ENCODE assay signal across 9 cellular contexts in genomic region chr12:65685514-65685913, GRCh38.
DNase-seq lines count a peak whose midpoint lies in the region; FAIRE-seq and TF ChIP-seq lines count a peak whose summit lies in the region.
"Had no signal": no experiment of that assay in that cellular context is flagged by ENCODE, and none has a peak within 500 bp of the region (broad histone marks: within the 10 kb centered on the region; RNA-seq: fewer than 3 reads in every experiment).

No MANE protein-coding gene starts in this region.

- H3K27ac ChIP-seq in adrenal gland: no peak overlapping the region
- H3K27ac ChIP-seq in keratinocyte (ENCODE audit: control insufficient read depth, insufficient read depth, low read length): no peak overlapping the region
- H3K27ac ChIP-seq: gastrocnemius medialis had no signal

- H3K36me3 Mint-ChIP-seq in HFFc6 (ENCODE audit: low read depth): peaks cover 10% of the 10 kb centered on the region

- H3K4me3 ChIP-seq in BJ (ENCODE audit: low read depth, low read length) (no peak overlapping the region), adrenal gland (no peak overlapping the region), keratinocyte (ENCODE audit: control insufficient read depth in 2 of 3, extremely low read depth in 1 of 3, insufficient read depth in 2 of 3, low read depth in 1 of 3, low read length in 3 of 3) (no peak overlapping the region)
- H3K4me3 ChIP-seq: gastrocnemius medialis had no signal

- H3K9me3 ChIP-seq in adrenal gland (replicated peaks in 1 of 3): no peaks in the 10 kb centered on the region
- H3K9me3 ChIP-seq in keratinocyte (ENCODE audit: control insufficient read depth, low read depth, low read length): no peaks in the 10 kb centered on the region
- H3K9me3 ChIP-seq: gastrocnemius medialis had no signal

- dilution Hi-C loops in keratinocyte (cut with MboI; ENCODE audit: extremely low pct_ligation_motif_present, low sequenced_read_pairs): no loop called here

- POLR2A ChIA-PET in BJ (lab: Charles Lee): no interaction called here

- H3K4me3 Mint-ChIP-seq in HFFc6: no peak overlapping the region

- H3K27me3 ChIP-seq in BJ (ENCODE audit: control insufficient read depth, insufficient read depth, low read length): no peaks in the 10 kb centered on the region
- no peaks in the 10 kb centered on the region for H3K27me3 ChIP-seq in adrenal gland
- H3K27me3 ChIP-seq in keratinocyte (ENCODE audit: control insufficient read depth, extremely low read depth, insufficient read depth, low read length): no peaks in the 10 kb centered on the region
- H3K27me3 ChIP-seq: gastrocnemius medialis had no signal

- TF ChIP-seq CTCF in BJ (IDR thresholded peaks at IDR 0.05; ENCODE audit: insufficient read depth, low read depth, low read length) (peak; percentile 65), HFFc6 (IDR thresholded peaks at IDR 0.05) (peak; percentile 87), adrenal gland (IDR thresholded peaks at IDR 0.05) (peak in 5 of 6 experiments; percentile 25 to 45 (median 34)), keratinocyte (optimal IDR thresholded peaks at IDR 0.05 in 1 of 3, IDR thresholded peaks at IDR 0.05 in 1 of 3, conservative IDR thresholded peaks at IDR 0.05 in 1 of 3; ENCODE audit: extremely low read depth in 1 of 3, insufficient read depth in 2 of 3, low read length in 3 of 3) (peak; percentile 36 to 61 (median 37))

- H3K27ac Mint-ChIP-seq in HFFc6: peak overlapping the region; percentile 20; the same call in 1 of the 2 replicates

- peak; percentile 86 for FAIRE-seq in keratinocyte (lab: Jason Lieb, UNC)

- DNase-seq in BJ (ENCODE audit: low read depth) (no peak), HFFc6 (peak; percentile 41), adrenal gland (no peak), keratinocyte (ENCODE audit: low read depth, low spot score) (no peak), HK-2 (ENCODE audit: unreplicated experiment) (no peak), NCI-H226 (no peak), Ammon's horn (ENCODE audit: low spot score) (no peak), posterior cingulate gyrus (no peak)
- DNase-seq: gastrocnemius medialis had no signal

- H3K27me3 Mint-ChIP-seq in HFFc6 (ENCODE audit: insufficient read depth): no peaks in the 10 kb centered on the region

- H4K20me1 ChIP-seq in keratinocyte (ENCODE audit: control insufficient read depth, extremely low read depth, insufficient read depth, low read length): no peaks in the 10 kb centered on the region

- intact Hi-C loops in adrenal gland (cut with DNase I): no loop called here
- intact Hi-C loops in posterior cingulate gyrus (cut with DNase I): loop anchor here (10.0 kb wide), 1 partner anchor 81 kb away; no protein-coding TSS in a partner anchor

- no peak overlapping the region for H2AFZ ChIP-seq in keratinocyte (ENCODE audit: control insufficient read depth, low read length)

- 65 to 68% (median 68%) methylated on average over 4 of the region's 4 CpGs for WGBS in adrenal gland, 4 donors

- no peaks in the 10 kb centered on the region for H3K79me2 ChIP-seq in keratinocyte (ENCODE audit: control insufficient read depth, insufficient read depth, low read length)

- TF ChIP-seq POLR2A in adrenal gland (IDR thresholded peaks at IDR 0.05): no peak

- H3K4me2 ChIP-seq in keratinocyte (ENCODE audit: control insufficient read depth, extremely low read depth, insufficient read depth, low read depth, low read length): no peak overlapping the region

- H3K4me1 ChIP-seq in adrenal gland (replicated peaks in 1 of 2): no peaks in the 10 kb centered on the region
- no peaks in the 10 kb centered on the region for H3K4me1 ChIP-seq in keratinocyte (ENCODE audit: control insufficient read depth, extremely low read depth, insufficient read depth, low read length)
- H3K4me1 ChIP-seq: gastrocnemius medialis had no signal

- no peaks in the 10 kb centered on the region for H3K9me3 Mint-ChIP-seq in HFFc6

- no peaks in the 10 kb centered on the region for H3K9me1 ChIP-seq in keratinocyte (ENCODE audit: control insufficient read depth, extremely low read depth, insufficient read depth, low read length)

- H3K9ac ChIP-seq in keratinocyte (ENCODE audit: control insufficient read depth, extremely low read depth, insufficient read depth, low read length): no peak overlapping the region

- H3K4me1 Mint-ChIP-seq in HFFc6 (ENCODE audit: low read depth): peaks cover 40% of the 10 kb centered on the region

- CTCF ChIA-PET in BJ (lab: Yijun Ruan, JAX): interaction anchor here (0.6 to 1.2 kb wide), 5 partner anchors 8 to 125 kb away, joined by 3 to 5 read pairs (median 3); no protein-coding TSS in a partner anchor

- no peaks in the 10 kb centered on the region for H3K36me3 ChIP-seq in BJ (ENCODE audit: control insufficient read depth, insufficient read depth, low read length)
- H3K36me3 ChIP-seq in adrenal gland (replicated peaks in 1 of 2): no peaks in the 10 kb centered on the region
- no peaks in the 10 kb centered on the region for H3K36me3 ChIP-seq in keratinocyte (ENCODE audit: control insufficient read depth in 2 of 2, extremely low read depth in 1 of 2, insufficient read depth in 2 of 2, low read length in 2 of 2)
- H3K36me3 ChIP-seq: gastrocnemius medialis had no signal

Comparison
In these comparisons a context has a peak if more than half of its experiments do, and no peak if none do; other contexts are left out.
1. CTCF ChIP-seq: peak in every context shown above with its lines; median percentile 87 in HFFc6; 65 in BJ; 37 in keratinocyte; 34 in adrenal gland.